Comparison of ENCODE assay signal across 9 cellular contexts in the genomic region with DNA sequence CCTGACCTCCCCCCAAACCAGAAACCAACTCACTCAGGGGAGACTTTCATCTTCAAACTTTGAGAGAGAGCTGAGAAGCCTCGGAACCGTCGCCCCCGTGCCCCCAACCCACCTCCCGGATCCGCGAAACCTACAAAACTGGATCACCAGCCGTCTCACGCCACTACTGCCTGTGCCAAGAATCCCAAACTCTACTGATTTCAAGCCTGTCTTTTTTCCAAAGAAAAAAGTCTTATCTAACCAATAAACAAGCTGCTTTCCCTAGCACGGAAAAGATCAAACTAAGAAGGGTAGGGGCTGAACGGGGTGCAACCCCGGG. TPM values are rescaled to one million over a fixed set of nuclear protein-coding genes. Genes with fewer than 3 reads are reported as not detected.
DNase-seq lines count a peak whose midpoint lies in the region; ATAC-seq and TF ChIP-seq lines count a peak whose summit lies in the region.
"Had no signal": no experiment of that assay in that cellular context is flagged by ENCODE, and none has a peak within 500 bp of the region (broad histone marks: within the 10 kb centered on the region; RNA-seq: fewer than 3 reads in every experiment).

No MANE protein-coding gene starts in this region.

- no peak overlapping the region for H3K4me3 Mint-ChIP-seq in activated T-cell treated with anti-CD3 and anti-CD28 coated beads, Interleukin-2, amount 50 U/mL, for 72 hours

- H3K36me3 Mint-ChIP-seq in activated T-cell treated with anti-CD3 and anti-CD28 coated beads, Interleukin-2, amount 50 U/mL, for 72 hours (ENCODE audit: insufficient read depth in 2 of 2): no peaks in the 10 kb centered on the region

- H3K4me3 ChIP-seq in right atrium auricular region: peak overlapping the region; percentile 81 to 82
- peak overlapping the region; percentile 62 for H3K4me3 ChIP-seq in brain microvascular endothelial cell (ENCODE audit: low read depth, low read length)
- H3K4me3 ChIP-seq in mononuclear cell (ENCODE audit: low read length): peak overlapping the region; percentile 43
- H3K4me3 ChIP-seq in BE2C (ENCODE audit: low read depth, low read length): no peak overlapping the region; the same call in 1 of the 2 replicates

- H3K27ac ChIP-seq in right atrium auricular region: no peak overlapping the region
- no peak overlapping the region for H3K27ac ChIP-seq in brain microvascular endothelial cell

- no peaks in the 10 kb centered on the region for H3K27me3 ChIP-seq in right atrium auricular region
- peaks cover 4% of the 10 kb centered on the region for H3K27me3 ChIP-seq in brain microvascular endothelial cell (replicated peaks)
- H3K27me3 ChIP-seq in mononuclear cell (ENCODE audit: insufficient read depth, low read length): peaks cover 43% of the 10 kb centered on the region
- H3K27me3 ChIP-seq in BE2C: peaks cover 46% of the 10 kb centered on the region

- H3K9me3 ChIP-seq in right atrium auricular region: no peaks in the 10 kb centered on the region
- no peaks in the 10 kb centered on the region for H3K9me3 ChIP-seq in mononuclear cell (ENCODE audit: low read depth, low read length)
- H3K9me3 ChIP-seq in BE2C: peaks cover 3% of the 10 kb centered on the region; the same call in 1 of the 2 replicates

- H3K4me1 Mint-ChIP-seq in activated T-cell treated with anti-CD3 and anti-CD28 coated beads, Interleukin-2, amount 50 U/mL, for 72 hours (ENCODE audit: low read depth): peaks cover 28% of the 10 kb centered on the region

- ATAC-seq in left cardiac atrium (no peak), HG03354 (IDR thresholded peaks at IDR 0.05; ENCODE audit: poor library complexity, severe bottlenecking, unreplicated experiment) (no peak)
- no peak for ATAC-seq in activated T-cell treated with anti-CD3 and anti-CD28 coated beads, Interleukin-2, amount 50 U/mL, for 72 hours (replicated peaks in 1 of 2)

- in situ Hi-C loops in brain microvascular endothelial cell (cut with HindIII; ENCODE audit: low pct_ligation_motif_present, low sequenced_read_pairs): no loop called here

- TF ChIP-seq CTCF in right atrium auricular region (IDR thresholded peaks at IDR 0.05) (no peak), brain microvascular endothelial cell (IDR thresholded peaks at IDR 0.05; ENCODE audit: low read depth, low read length, missing control alignments) (no peak), BE2C (IDR thresholded peaks at IDR 0.05; ENCODE audit: low read depth, low read length) (no peak)

- intact Hi-C loops in left cardiac atrium (cut with DNase I): loop anchor here (2.0 to 10.0 kb wide), 3 partner anchors 95 to 267 kb away; no protein-coding TSS in a partner anchor

- peaks cover 8% of the 10 kb centered on the region for H3K36me3 ChIP-seq in right atrium auricular region
- H3K36me3 ChIP-seq in brain microvascular endothelial cell (replicated peaks): no peaks in the 10 kb centered on the region
- H3K36me3 ChIP-seq in BE2C: no peaks in the 10 kb centered on the region

- no peak for DNase-seq in right atrium auricular region (ENCODE audit: low spot score)
- DNase-seq in left cardiac atrium: no peak
- no peak for DNase-seq in brain microvascular endothelial cell
- DNase-seq in RKO (ENCODE audit: low spot score): no peak
- no peak for DNase-seq in BE2C
- no peak for DNase-seq in activated T-cell treated with anti-CD3 and anti-CD28 coated beads, Interleukin-2, amount 50 U/mL, for 72 hours
- DNase-seq: OCI-M1 had no signal

- H3K9me3 Mint-ChIP-seq in activated T-cell treated with anti-CD3 and anti-CD28 coated beads, Interleukin-2, amount 50 U/mL, for 72 hours: no peaks in the 10 kb centered on the region

- peaks cover 7% of the 10 kb centered on the region for H3K27me3 Mint-ChIP-seq in activated T-cell treated with anti-CD3 and anti-CD28 coated beads, Interleukin-2, amount 50 U/mL, for 72 hours (ENCODE audit: low read depth)

- H3K27ac Mint-ChIP-seq in activated T-cell treated with anti-CD3 and anti-CD28 coated beads, Interleukin-2, amount 50 U/mL, for 72 hours: no peak overlapping the region

- H3K4me1 ChIP-seq in right atrium auricular region (peaks cover 0 to 7% of the 10 kb centered on the region in 2 donors), mononuclear cell (ENCODE audit: insufficient read depth, low read length) (peaks cover 25% of the 10 kb centered on the region), BE2C (no peaks in the 10 kb centered on the region)

RNA-seq across cellular contexts. Expression of gene AXIN2, which starts 2.0 kb away (rescaled TPM):
- total RNA-seq in right atrium auricular region (10 to 100 TPM in 1 of 2 donors, 1 to 10 TPM in 1; 8.7 to 29.8 TPM), left cardiac atrium (10 to 100 TPM; 16.4 to 28.5 TPM), mononuclear cell (28.5 TPM)
- 1.0 TPM for polyA plus RNA-seq in BE2C (2012; ENCODE audit: insufficient read depth, insufficient read length, low read depth)
- total RNA-seq in activated T-cell treated with anti-CD3 and anti-CD28 coated beads, Interleukin-2, amount 50 U/mL, for 72 hours: 1 to 10 TPM; 5.9 to 6.9 TPM
